In genomic region chr4:113636438-113636818, GRCh38 we compare ENCODE assay signal across 1 cellular context.
TF ChIP-seq lines count a peak whose summit lies in the region.

No MANE protein-coding gene starts in this region.

TF ChIP-seq in SK-N-SH, 30 proteins besides CTCF, POLR2A, EP300 and RAD21 (continued from another document):
- TF ChIP-seq IRF3 (IDR thresholded peaks at IDR 0.05; ENCODE audit: low read depth, low read length) = no peak
- TF ChIP-seq REST (IDR thresholded peaks at IDR 0.05; ENCODE audit: low read depth, low read length) = no peak
- no peak for TF ChIP-seq POLR2AphosphoS5 (IDR thresholded peaks at IDR 0.05; ENCODE audit: low read depth, low read length)
- no peak for TF ChIP-seq PBX3 (IDR thresholded peaks at IDR 0.05)
- no peak for TF ChIP-seq MAX (IDR thresholded peaks at IDR 0.05; ENCODE audit: low read depth)
- no peak for TF ChIP-seq SMC3 (IDR thresholded peaks at IDR 0.05; ENCODE audit: low read depth, low read length)
- TF ChIP-seq RCOR1 (IDR thresholded peaks at IDR 0.05; ENCODE audit: low read length) = no peak
